In the genomic region with DNA sequence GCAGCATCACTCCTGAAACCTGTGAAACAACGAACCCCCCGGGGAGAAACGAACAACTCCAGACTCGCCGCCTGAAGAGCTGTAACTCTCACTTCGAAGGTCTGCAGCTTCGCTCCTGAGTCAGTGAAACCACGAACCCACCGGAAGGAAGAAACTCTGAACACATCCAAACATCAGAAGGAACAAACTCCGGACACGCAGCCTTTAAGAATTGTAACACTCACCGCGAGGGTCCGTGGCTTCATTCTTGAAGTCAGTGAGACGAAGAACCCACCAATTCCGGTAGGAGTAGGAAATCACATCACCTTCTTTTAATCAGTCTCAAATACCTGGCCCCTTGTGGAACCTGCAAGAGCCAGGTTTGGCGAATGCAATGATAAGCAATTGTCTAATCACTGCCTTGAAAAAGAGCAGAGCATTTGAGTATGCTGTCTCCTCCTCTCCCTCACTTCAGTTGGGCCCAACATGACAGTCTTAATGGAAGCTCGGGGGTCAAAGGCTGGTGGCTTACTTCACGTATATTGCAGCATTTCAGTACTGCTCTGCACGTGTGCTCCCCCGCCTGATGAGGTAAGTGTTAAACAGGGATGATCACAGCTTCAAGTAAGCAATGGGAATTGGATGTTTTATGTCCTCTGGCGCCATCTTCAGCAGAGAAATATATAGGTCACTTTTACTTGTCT, we compare ENCODE assay signal across 8 cellular contexts. TPM values are rescaled to one million over a fixed set of nuclear protein-coding genes. Genes with fewer than 3 reads are reported as not detected.
DNase-seq lines count a peak whose midpoint lies in the region; ATAC-seq, FAIRE-seq and TF ChIP-seq lines count a peak whose summit lies in the region.

No MANE protein-coding gene starts in this region.

- peak; percentile 95 for ATAC-seq in HG03159 (IDR thresholded peaks at IDR 0.05; ENCODE audit: unreplicated experiment)

- H3K36me3 ChIP-seq in bronchial epithelial cell (ENCODE audit: control insufficient read depth, insufficient read depth, low read length): no peaks in the 10 kb centered on the region

- H3K4me3 ChIP-seq in bronchial epithelial cell (ENCODE audit: low read depth, low read length): no peak overlapping the region

- H3K27me3 ChIP-seq in bronchial epithelial cell (ENCODE audit: control insufficient read depth, insufficient read depth, low read length): no peaks in the 10 kb centered on the region

- DNase-seq in CD1c-positive myeloid dendritic cell (ENCODE audit: extremely low spot score): peak; percentile 87
- DNase-seq in GM19238 (ENCODE audit: insufficient read length, low spot score): peak; percentile 29
- peak; percentile 73 for DNase-seq in NCI-H2171 treated with DMSO at 0.1 percent for 48 hours (lab: John Stamatoyannopoulos, UW)
- peak; percentile 52 for DNase-seq in UCSD-AML1 (lab: John Stamatoyannopoulos, UW; ENCODE audit: unreplicated experiment)
- peak; percentile 84 for DNase-seq in bronchial epithelial cell (ENCODE audit: low read depth)
- DNase-seq in kidney glomerular epithelial cell (lab: John Stamatoyannopoulos, UW): peak; percentile 70
- peak; percentile 24 to 61 for DNase-seq in stimulated activated CD4-positive, alpha-beta T cell treated with anti-CD3 and anti-CD28 coated beads, Interleukin-4, amount 100 ng/mL, for 4 hours

- FAIRE-seq in bronchial epithelial cell (lab: Jason Lieb, UNC): no peak

- peak; percentile 61 for TF ChIP-seq CTCF in bronchial epithelial cell (IDR thresholded peaks at IDR 0.05; ENCODE audit: insufficient read depth, low read length, severe bottlenecking)

RNA-seq across cellular contexts. Expression of a gene that starts 0.5 kb away (rescaled TPM):
- not detected in 2 replicates for total RNA-seq in bronchial epithelial cell

RNA-seq across cellular contexts. Expression of a gene that starts 58.0 kb away (rescaled TPM):
- total RNA-seq in bronchial epithelial cell: 3.1 and 4.7 TPM in 2 replicates

Comparison
In these comparisons a context has a peak if more than half of its experiments do, and no peak if none do; other contexts are left out.
1. DNase-seq: peak in every context shown above with its lines; median percentile 87 in CD1c-positive myeloid dendritic cell; 84 in bronchial epithelial cell; 73 in NCI-H2171 treated with DMSO at 0.1 percent for 48 hours; 70 in kidney glomerular epithelial cell; 52 in UCSD-AML1; 42 in stimulated activated CD4-positive, alpha-beta T cell treated with anti-CD3 and anti-CD28 coated beads, Interleukin-4, amount 100 ng/mL, for 4 hours; 29 in GM19238.